Comparison of ENCODE assay signal across 10 cellular contexts in genomic region chr2:42025151-42025582, GRCh38. TPM values are rescaled to one million over a fixed set of nuclear protein-coding genes. Genes with fewer than 3 reads are reported as not detected.
DNase-seq lines count a peak whose midpoint lies in the region; ATAC-seq and TF ChIP-seq lines count a peak whose summit lies in the region.
"Had no signal": no experiment of that assay in that cellular context is flagged by ENCODE, and none has a peak within 500 bp of the region (broad histone marks: within the 10 kb centered on the region; RNA-seq: fewer than 3 reads in every experiment).

No MANE protein-coding gene starts in this region.

- peaks cover 40% of the 10 kb centered on the region for H3F3A ChIP-seq in neural progenitor cell (ENCODE audit: low read depth)

- H3K36me3 ChIP-seq in BLaER1 (no peaks in the 10 kb centered on the region), neural progenitor cell (no peaks in the 10 kb centered on the region)
- H3K36me3 ChIP-seq: esophagus squamous epithelium had no signal

- TF ChIP-seq CTCF in fibroblast of the aortic adventitia (IDR thresholded peaks at IDR 0.05; ENCODE audit: insufficient read depth, low read length): no peak
- TF ChIP-seq CTCF in neural progenitor cell (IDR thresholded peaks at IDR 0.05): no peak
- no peak for TF ChIP-seq CTCF in activated CD8-positive, alpha-beta T cell treated with anti-CD3 and anti-CD28 coated beads for 36 hours (IDR thresholded peaks at IDR 0.05)

- H3K27me3 ChIP-seq in BLaER1 (no peaks in the 10 kb centered on the region), neural progenitor cell (no peaks in the 10 kb centered on the region)

- no peaks in the 10 kb centered on the region for H3K36me3 Mint-ChIP-seq in neural progenitor cell
- H3K36me3 Mint-ChIP-seq in activated CD8-positive, alpha-beta T cell treated with anti-CD3 and anti-CD28 coated beads, Interleukin-2, amount 10 ng/mL, durations not matched to agents 7 days and 5 days (ENCODE audit: low read depth): no peaks in the 10 kb centered on the region
- H3K36me3 Mint-ChIP-seq in activated CD8-positive, alpha-beta T cell treated with anti-CD3 and anti-CD28 coated beads for 36 hours (ENCODE audit: low read depth): no peaks in the 10 kb centered on the region

- H3K4me2 ChIP-seq in BLaER1 (peak overlapping the region; percentile 80), neural progenitor cell (peak overlapping the region; percentile 49)

- ATAC-seq in activated CD8-positive, alpha-beta T cell treated with anti-CD3 and anti-CD28 coated beads, Interleukin-2, amount 10 ng/mL, durations not matched to agents 7 days and 5 days: no peak
- no peak for ATAC-seq in activated CD8-positive, alpha-beta T cell treated with anti-CD3 and anti-CD28 coated beads for 36 hours
- ATAC-seq in HG03432 (IDR thresholded peaks at IDR 0.05; ENCODE audit: unreplicated experiment): no peak

- H3K27me3 Mint-ChIP-seq in neural progenitor cell (ENCODE audit: insufficient read depth, low read depth): peaks cover 33% of the 10 kb centered on the region
- peaks cover 26% of the 10 kb centered on the region for H3K27me3 Mint-ChIP-seq in activated CD8-positive, alpha-beta T cell treated with anti-CD3 and anti-CD28 coated beads, Interleukin-2, amount 10 ng/mL, durations not matched to agents 7 days and 5 days (ENCODE audit: low read depth)
- peaks cover 11% of the 10 kb centered on the region for H3K27me3 Mint-ChIP-seq in activated CD8-positive, alpha-beta T cell treated with anti-CD3 and anti-CD28 coated beads for 36 hours

- no peaks in the 10 kb centered on the region for H4K20me1 ChIP-seq in BLaER1
- H4K20me1 ChIP-seq in neural progenitor cell (ENCODE audit: low read depth): no peaks in the 10 kb centered on the region

- H3K9me3 ChIP-seq in BLaER1: peaks cover 16% of the 10 kb centered on the region
- no peaks in the 10 kb centered on the region for H3K9me3 ChIP-seq in neural progenitor cell (ENCODE audit: low read depth)
- H3K9me3 ChIP-seq: esophagus squamous epithelium had no signal

- H3K4me3 Mint-ChIP-seq in neural progenitor cell: no peak overlapping the region
- no peak overlapping the region for H3K4me3 Mint-ChIP-seq in activated CD8-positive, alpha-beta T cell treated with anti-CD3 and anti-CD28 coated beads, Interleukin-2, amount 10 ng/mL, durations not matched to agents 7 days and 5 days
- no peak overlapping the region for H3K4me3 Mint-ChIP-seq in activated CD8-positive, alpha-beta T cell treated with anti-CD3 and anti-CD28 coated beads for 36 hours

- POLR2A ChIA-PET in activated CD8-positive, alpha-beta T cell treated with anti-CD3 and anti-CD28 coated beads, Interleukin-2, amount 10 ng/mL, durations not matched to agents 7 days and 5 days (lab: Charles Lee): no interaction called here
- POLR2A ChIA-PET in activated CD8-positive, alpha-beta T cell treated with anti-CD3 and anti-CD28 coated beads for 36 hours (lab: Charles Lee): interaction anchor here (0.9 kb wide), 1 partner anchor 11 kb away, joined by 3 read pairs; no protein-coding TSS in a partner anchor

- H3K9ac ChIP-seq in BLaER1: peak overlapping the region; percentile 4; the same call in 1 of the 2 replicates
- H3K9ac ChIP-seq in neural progenitor cell: no peak overlapping the region

- H3K79me2 ChIP-seq in neural progenitor cell (ENCODE audit: low read depth): no peaks in the 10 kb centered on the region

- H3K4me1 ChIP-seq in BLaER1 (peaks cover 66% of the 10 kb centered on the region), neural progenitor cell (peaks cover 36% of the 10 kb centered on the region)
- H3K4me1 ChIP-seq: esophagus squamous epithelium had no signal

- peaks cover 51% of the 10 kb centered on the region for H3K4me1 Mint-ChIP-seq in neural progenitor cell
- peaks cover 8% of the 10 kb centered on the region for H3K4me1 Mint-ChIP-seq in activated CD8-positive, alpha-beta T cell treated with anti-CD3 and anti-CD28 coated beads, Interleukin-2, amount 10 ng/mL, durations not matched to agents 7 days and 5 days (ENCODE audit: low read depth)
- H3K4me1 Mint-ChIP-seq in activated CD8-positive, alpha-beta T cell treated with anti-CD3 and anti-CD28 coated beads for 36 hours (ENCODE audit: low read depth): no peaks in the 10 kb centered on the region

- H3K4me3 ChIP-seq in BLaER1 (no peak overlapping the region), fibroblast of the aortic adventitia (ENCODE audit: low read depth, low read length) (no peak overlapping the region), neural progenitor cell (no peak overlapping the region)
- H3K4me3 ChIP-seq: esophagus squamous epithelium, SK-N-MC had no signal

- H3K9me3 Mint-ChIP-seq in neural progenitor cell: peaks cover 10% of the 10 kb centered on the region
- H3K9me3 Mint-ChIP-seq in activated CD8-positive, alpha-beta T cell treated with anti-CD3 and anti-CD28 coated beads, Interleukin-2, amount 10 ng/mL, durations not matched to agents 7 days and 5 days (ENCODE audit: insufficient read depth): no peaks in the 10 kb centered on the region
- H3K9me3 Mint-ChIP-seq in activated CD8-positive, alpha-beta T cell treated with anti-CD3 and anti-CD28 coated beads for 36 hours: no peaks in the 10 kb centered on the region

- intact Hi-C loops in activated CD8-positive, alpha-beta T cell treated with anti-CD3 and anti-CD28 coated beads for 36 hours (cut with micrococcal nuclease): no loop called here

- H3K27ac Mint-ChIP-seq in neural progenitor cell: peak overlapping the region; percentile 4
- no peak overlapping the region for H3K27ac Mint-ChIP-seq in activated CD8-positive, alpha-beta T cell treated with anti-CD3 and anti-CD28 coated beads, Interleukin-2, amount 10 ng/mL, durations not matched to agents 7 days and 5 days
- H3K27ac Mint-ChIP-seq in activated CD8-positive, alpha-beta T cell treated with anti-CD3 and anti-CD28 coated beads for 36 hours: no peak overlapping the region

- H3K27ac ChIP-seq in BLaER1: peak overlapping the region; percentile 92; the same call in 1 of the 2 replicates
- peak overlapping the region; percentile 22 for H3K27ac ChIP-seq in neural progenitor cell
- H3K27ac ChIP-seq: esophagus squamous epithelium, SK-N-MC had no signal

- peak overlapping the region; percentile 59 for H2AFZ ChIP-seq in neural progenitor cell (replicated peaks)

- peak; percentile 88 for DNase-seq in fibroblast of the aortic adventitia (ENCODE audit: low read depth)
- DNase-seq in neural progenitor cell (ENCODE audit: low spot score): no peak
- no peak for DNase-seq in activated CD8-positive, alpha-beta T cell treated with anti-CD3 and anti-CD28 coated beads, Interleukin-2, amount 10 ng/mL, durations not matched to agents 7 days and 5 days
- DNase-seq in activated CD8-positive, alpha-beta T cell treated with anti-CD3 and anti-CD28 coated beads for 36 hours: no peak
- DNase-seq in NCI-H446 (lab: John Stamatoyannopoulos, UW): no peak
- DNase-seq: esophagus squamous epithelium had no signal

- CTCF ChIA-PET in activated CD8-positive, alpha-beta T cell treated with anti-CD3 and anti-CD28 coated beads, Interleukin-2, amount 10 ng/mL, durations not matched to agents 7 days and 5 days (lab: Charles Lee): no interaction called here
- CTCF ChIA-PET in activated CD8-positive, alpha-beta T cell treated with anti-CD3 and anti-CD28 coated beads for 36 hours (lab: Charles Lee): no interaction called here

TF ChIP-seq in PFSK-1, 5 proteins besides CTCF, POLR2A, EP300 and RAD21:
- TF ChIP-seq TAF1 (IDR thresholded peaks at IDR 0.05; ENCODE audit: borderline replicate concordance, insufficient read depth, low read length) (no peak), REST (IDR thresholded peaks at IDR 0.05; ENCODE audit: insufficient read depth in 1 of 2, low read depth in 2 of 2, low read length in 2 of 2) (peak in 1 of 2 experiments; percentile 66; a peak in 1 of 4 replicates), POLR2AphosphoS5 (IDR thresholded peaks at IDR 0.05; ENCODE audit: low read depth, low read length) (no peak; the same call in 1 of the 2 replicates), FOXP2 (optimal IDR thresholded peaks at IDR 0.05; ENCODE audit: borderline replicate concordance, extremely low read depth, extremely low read length, insufficient read depth) (peak; percentile 70), SIN3A (IDR thresholded peaks at IDR 0.05; ENCODE audit: borderline replicate concordance, insufficient read depth, low read length) (no peak)
TF ChIP-seq in PFSK-1: peak in this region for 2.

RNA-seq across cellular contexts. Expression of gene PKDCC, which starts 22.7 kb away (rescaled TPM):
- 53.3 TPM for polyA plus RNA-seq in PFSK-1 (2012; ENCODE audit: insufficient read length, low read depth)
- total RNA-seq in fibroblast of the aortic adventitia (ENCODE audit: low replicate concordance): 19.7 and 57.8 TPM in 2 replicates
- total RNA-seq in neural progenitor cell (ENCODE audit: low replicate concordance): 70.4 and 133 TPM in 2 replicates
- not detected for total RNA-seq in activated CD8-positive, alpha-beta T cell treated with anti-CD3 and anti-CD28 coated beads, Interleukin-2, amount 10 ng/mL, durations not matched to agents 7 days and 5 days
- not detected for total RNA-seq in activated CD8-positive, alpha-beta T cell treated with anti-CD3 and anti-CD28 coated beads for 36 hours

Comparison
In these comparisons a context has a peak if more than half of its experiments do, and no peak if none do; other contexts are left out.
1. RNA of gene PKDCC, which starts 22.7 kb away (total RNA-seq): 70.4 to 133 TPM in neural progenitor cell and 19.7 to 57.8 TPM in fibroblast of the aortic adventitia; not detected in activated CD8-positive, alpha-beta T cell treated with anti-CD3 and anti-CD28 coated beads, Interleukin-2, amount 10 ng/mL, durations not matched to agents 7 days and 5 days and not detected in activated CD8-positive, alpha-beta T cell treated with anti-CD3 and anti-CD28 coated beads for 36 hours; every median in the first group is over 10 times any median in the second.